Comparison of ENCODE assay signal across 20 cellular contexts in genomic region chr9:84283895-84284294, GRCh38. TPM values are rescaled to one million over a fixed set of nuclear protein-coding genes. Genes with fewer than 3 reads are reported as not detected.
"Had no signal": no experiment of that assay in that cellular context is flagged by ENCODE, and none has a peak within 500 bp of the region (broad histone marks: within the 10 kb centered on the region; RNA-seq: fewer than 3 reads in every experiment).

No MANE protein-coding gene starts in this region.

- H3K4me3 Mint-ChIP-seq: activated B cell treated with CpG ODN at 0.5 μM for 24 hours; activated naive CD8-positive, alpha-beta T cell; effector memory CD8-positive, alpha-beta T cell; naive thymus-derived CD4-positive, alpha-beta T cell had no signal

- H3K27me3 Mint-ChIP-seq: activated naive CD8-positive, alpha-beta T cell had no signal

- H3K27ac ChIP-seq: breast epithelium, epithelial cell of prostate, heart right ventricle, right lobe of liver, suprapubic skin, upper lobe of left lung had no signal

- H3K9me3 ChIP-seq: breast epithelium, heart right ventricle, mucosa of descending colon, right lobe of liver, suprapubic skin, upper lobe of left lung had no signal

- H3K27ac Mint-ChIP-seq: activated B cell treated with CpG ODN at 0.5 μM for 24 hours; activated naive CD8-positive, alpha-beta T cell; effector memory CD8-positive, alpha-beta T cell; naive thymus-derived CD4-positive, alpha-beta T cell; progenitor cell of endocrine pancreas had no signal

- H3K4me3 ChIP-seq: breast epithelium, heart right ventricle, mucosa of descending colon, right lobe of liver, suprapubic skin, upper lobe of left lung had no signal

- ATAC-seq: effector memory CD8-positive, alpha-beta T cell; heart right ventricle; left lobe of liver; mucosa of descending colon; naive thymus-derived CD4-positive, alpha-beta T cell; right lobe of liver; stimulated activated naive CD8-positive, alpha-beta T cell treated with anti-CD3 and anti-CD28 coated beads, Interleukin-15, Interleukin-2, amounts not matched to agents 100 U/mL and 50 U/mL, for 24 hours had no signal

- H3K4me1 ChIP-seq: breast epithelium, heart right ventricle, right lobe of liver, suprapubic skin had no signal

- H3K36me3 Mint-ChIP-seq: activated naive CD8-positive, alpha-beta T cell had no signal

- DNase-seq: activated B cell treated with CpG ODN at 0.5 μM for 24 hours; activated CD4-positive, alpha-beta T cell treated with anti-CD3 and anti-CD28 coated beads for 48 hours; activated gamma-delta T cell treated with Interleukin-2 at 50 U/mL for 16 hours; dermis blood vessel endothelial cell; effector memory CD8-positive, alpha-beta T cell; heart right ventricle; mammary epithelial cell; mucosa of descending colon; naive thymus-derived CD4-positive, alpha-beta T cell; right lobe of liver; stimulated activated naive CD8-positive, alpha-beta T cell treated with anti-CD3 and anti-CD28 coated beads, Interleukin-15, Interleukin-2, amounts not matched to agents 100 U/mL and 50 U/mL, for 24 hours; upper lobe of left lung had no signal

- H3K9me3 Mint-ChIP-seq: activated B cell treated with CpG ODN at 0.5 μM for 24 hours; effector memory CD8-positive, alpha-beta T cell had no signal

- H3K27me3 ChIP-seq: breast epithelium, heart right ventricle, right lobe of liver, upper lobe of left lung had no signal

- H3K36me3 ChIP-seq: breast epithelium, heart right ventricle, right lobe of liver, suprapubic skin, upper lobe of left lung had no signal

- FAIRE-seq: frontal cortex, islet of Langerhans had no signal

RNA-seq across cellular contexts. Expression of gene SLC28A3, which starts 56.7 kb away (rescaled TPM):
- total RNA-seq: activated B cell treated with CpG ODN at 0.5 μM for 24 hours, dermis blood vessel endothelial cell, frontal cortex had no signal
- polyA plus RNA-seq: naive thymus-derived CD4-positive, alpha-beta T cell had no signal
